In the genomic region with DNA sequence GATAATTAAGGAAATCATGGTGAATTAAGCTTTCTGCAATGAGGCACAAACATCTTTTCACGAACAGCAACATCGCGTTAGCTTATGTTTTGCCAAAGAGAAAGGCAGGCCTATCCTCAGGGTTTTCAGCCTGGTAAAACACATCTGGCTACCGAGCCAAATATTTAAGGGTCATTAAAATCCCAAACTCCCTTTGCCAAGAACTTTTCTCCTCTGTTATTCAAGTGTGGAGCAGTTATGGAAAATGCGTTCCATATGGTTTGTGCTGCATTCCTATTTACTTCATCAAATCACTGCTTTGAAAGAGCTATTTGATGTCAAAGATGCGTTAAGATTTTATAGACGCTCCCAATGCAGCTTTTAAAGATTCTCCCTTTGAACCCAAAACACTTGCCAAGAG, we compare ENCODE assay signal across 28 cellular contexts.
DNase-seq lines count a peak whose midpoint lies in the region; ATAC-seq, FAIRE-seq and TF ChIP-seq lines count a peak whose summit lies in the region.
"Had no signal": no experiment of that assay in that cellular context is flagged by ENCODE, and none has a peak within 500 bp of the region (broad histone marks: within the 10 kb centered on the region; RNA-seq: fewer than 3 reads in every experiment).

No MANE protein-coding gene starts in this region.

- no peaks in the 10 kb centered on the region for H4K20me1 ChIP-seq in hepatocyte (ENCODE audit: insufficient read depth, poor library complexity, severe bottlenecking)

- no peak overlapping the region for H2AFZ ChIP-seq in hepatocyte

- H3K4me3 ChIP-seq in HFF-Myc (replicated peaks; ENCODE audit: low read depth, low read length) (no peak overlapping the region), bronchial epithelial cell (ENCODE audit: low read depth, low read length) (no peak overlapping the region), hepatocyte (no peak overlapping the region)
- H3K4me3 ChIP-seq: A549, ascending aorta, heart left ventricle, smooth muscle cell, uterus had no signal

- DNase-seq in AG08396 (ENCODE audit: low spot score) (peak; percentile 12), HFF-Myc (ENCODE audit: extremely low read depth, low read depth) (peak; percentile 89), bronchial epithelial cell (ENCODE audit: low read depth) (no peak), hepatocyte (ENCODE audit: low spot score) (peak; percentile 44), progenitor cell of endocrine pancreas (ENCODE audit: low spot score, unreplicated experiment) (no peak)
- no peak for DNase-seq in central memory CD4-positive, alpha-beta T cell
- no peak for DNase-seq in activated naive CD4-positive, alpha-beta T cell treated with anti-CD3 and anti-CD28 coated beads, Interleukin-2, amount 10 ng/mL, durations not matched to agents 7 days and 5 days
- DNase-seq: activated CD4-positive, alpha-beta T cell treated with anti-CD3 and anti-CD28 coated beads, Interleukin-2, amount 50 U/mL, for 4 hours; CD4-positive, CD25-positive, alpha-beta regulatory T cell; effector memory CD4-positive, alpha-beta T cell; heart left ventricle; KG1; left colon; naive thymus-derived CD4-positive, alpha-beta T cell; NCI-H1417 treated with DMSO at 0.1 percent for 48 hours; NCI-H2081 treated with DMSO at 0.1 percent for 48 hours; PC-3; SIG-M5; stimulated activated CD4-positive, alpha-beta T cell treated with anti-CD3 and anti-CD28 coated beads, Interleukin-2, amount 100 ng/mL, for 24 hours; uterus had no signal

- no peaks in the 10 kb centered on the region for H3K27me3 Mint-ChIP-seq in activated naive CD4-positive, alpha-beta T cell treated with anti-CD3 and anti-CD28 coated beads, Interleukin-2, amount 10 ng/mL, durations not matched to agents 7 days and 5 days
- H3K27me3 Mint-ChIP-seq in progenitor cell of endocrine pancreas, result peaks cover 18% of the 10 kb centered on the region
- H3K27me3 Mint-ChIP-seq: CD4-positive, CD25-positive, alpha-beta regulatory T cell had no signal

- ATAC-seq in GM21576 (IDR thresholded peaks at IDR 0.05; ENCODE audit: unreplicated experiment), result no peak
- ATAC-seq: A549; heart left ventricle; left colon; naive thymus-derived CD4-positive, alpha-beta T cell; PC-3; WTC11 had no signal

- peak overlapping the region; percentile 82 for H3K27ac ChIP-seq in hepatocyte
- H3K27ac ChIP-seq: A549, ascending aorta, heart left ventricle, uterus had no signal

- no peak overlapping the region for H3K27ac Mint-ChIP-seq in activated naive CD4-positive, alpha-beta T cell treated with anti-CD3 and anti-CD28 coated beads, Interleukin-2, amount 10 ng/mL, durations not matched to agents 7 days and 5 days
- no peak overlapping the region for H3K27ac Mint-ChIP-seq in progenitor cell of endocrine pancreas
- H3K27ac Mint-ChIP-seq: activated naive CD4-positive, alpha-beta T cell treated with anti-CD3 and anti-CD28 coated beads, Interleukin-2, amount 50 U/mL, for 24 hours; CD4-positive, CD25-positive, alpha-beta regulatory T cell; naive thymus-derived CD4-positive, alpha-beta T cell; WTC11 had no signal

- H3K36me3 ChIP-seq in bronchial epithelial cell (ENCODE audit: control insufficient read depth, insufficient read depth, low read length), result no peaks in the 10 kb centered on the region
- no peaks in the 10 kb centered on the region for H3K36me3 ChIP-seq in hepatocyte (replicated peaks; ENCODE audit: insufficient read depth, low read depth)
- H3K36me3 ChIP-seq: ascending aorta, heart left ventricle, uterus had no signal

- H3K9me2 ChIP-seq in hepatocyte (replicated peaks; ENCODE audit: insufficient read depth), result no peaks in the 10 kb centered on the region

- H3K4me2 ChIP-seq in hepatocyte, result peak overlapping the region; percentile 49
- H3K4me2 ChIP-seq: A549, smooth muscle cell had no signal

- no peaks in the 10 kb centered on the region for H3K9me3 ChIP-seq in hepatocyte (ENCODE audit: low read depth)
- H3K9me3 ChIP-seq: A549, ascending aorta, heart left ventricle, uterus had no signal

- no peaks in the 10 kb centered on the region for H3K36me3 Mint-ChIP-seq in activated naive CD4-positive, alpha-beta T cell treated with anti-CD3 and anti-CD28 coated beads, Interleukin-2, amount 10 ng/mL, durations not matched to agents 7 days and 5 days
- no peaks in the 10 kb centered on the region for H3K36me3 Mint-ChIP-seq in progenitor cell of endocrine pancreas (ENCODE audit: insufficient read depth)
- H3K36me3 Mint-ChIP-seq: activated naive CD4-positive, alpha-beta T cell treated with anti-CD3 and anti-CD28 coated beads, Interleukin-2, amount 50 U/mL, for 24 hours; CD4-positive, CD25-positive, alpha-beta regulatory T cell; naive thymus-derived CD4-positive, alpha-beta T cell; WTC11 had no signal

- WGBS in hepatocyte (ENCODE audit: low lambda C conversion rate, missing lambda C conversion rate), result 54% methylated on average over 7 of the region's 7 CpGs

- no peak overlapping the region for H3K4me3 Mint-ChIP-seq in activated naive CD4-positive, alpha-beta T cell treated with anti-CD3 and anti-CD28 coated beads, Interleukin-2, amount 10 ng/mL, durations not matched to agents 7 days and 5 days
- H3K4me3 Mint-ChIP-seq in progenitor cell of endocrine pancreas (ENCODE audit: low read depth), result no peak overlapping the region
- H3K4me3 Mint-ChIP-seq: activated naive CD4-positive, alpha-beta T cell treated with anti-CD3 and anti-CD28 coated beads, Interleukin-2, amount 50 U/mL, for 24 hours; CD4-positive, CD25-positive, alpha-beta regulatory T cell; naive thymus-derived CD4-positive, alpha-beta T cell; WTC11 had no signal

- FAIRE-seq in bronchial epithelial cell (lab: Jason Lieb, UNC), result peak; percentile 32
- FAIRE-seq: A549, D721Med, HTR-8/SVneo had no signal

- TF ChIP-seq CTCF in HFF-Myc (IDR thresholded peaks at IDR 0.05; ENCODE audit: low read depth, low read length, missing control alignments), result no peak
- TF ChIP-seq CTCF in bronchial epithelial cell (IDR thresholded peaks at IDR 0.05; ENCODE audit: insufficient read depth, low read length, severe bottlenecking), result no peak
- TF ChIP-seq CTCF in hepatocyte (IDR thresholded peaks at IDR 0.05; ENCODE audit: poor library complexity), result no peak
- no peak for TF ChIP-seq CTCF in progenitor cell of endocrine pancreas (IDR thresholded peaks at IDR 0.05; ENCODE audit: unreplicated experiment)

- no peaks in the 10 kb centered on the region for H3K79me2 ChIP-seq in hepatocyte

- CTCF ChIA-PET in activated naive CD4-positive, alpha-beta T cell treated with anti-CD3 and anti-CD28 coated beads, Interleukin-2, amount 10 ng/mL, durations not matched to agents 7 days and 5 days (lab: Charles Lee), result no interaction called here

- H3K27me3 ChIP-seq in bronchial epithelial cell (ENCODE audit: control insufficient read depth, insufficient read depth, low read length) (no peaks in the 10 kb centered on the region), hepatocyte (no peaks in the 10 kb centered on the region)
- H3K27me3 ChIP-seq: ascending aorta, heart left ventricle, uterus had no signal

- no peaks in the 10 kb centered on the region for H3K4me1 ChIP-seq in hepatocyte (ENCODE audit: insufficient read depth)
- H3K4me1 ChIP-seq: A549, ascending aorta, heart left ventricle, uterus had no signal

- no peaks in the 10 kb centered on the region for H3K4me1 Mint-ChIP-seq in activated naive CD4-positive, alpha-beta T cell treated with anti-CD3 and anti-CD28 coated beads, Interleukin-2, amount 10 ng/mL, durations not matched to agents 7 days and 5 days
- no peaks in the 10 kb centered on the region for H3K4me1 Mint-ChIP-seq in progenitor cell of endocrine pancreas (ENCODE audit: low read depth)
- H3K4me1 Mint-ChIP-seq: activated naive CD4-positive, alpha-beta T cell treated with anti-CD3 and anti-CD28 coated beads, Interleukin-2, amount 50 U/mL, for 24 hours; CD4-positive, CD25-positive, alpha-beta regulatory T cell; naive thymus-derived CD4-positive, alpha-beta T cell had no signal

- H3K9me3 Mint-ChIP-seq in activated naive CD4-positive, alpha-beta T cell treated with anti-CD3 and anti-CD28 coated beads, Interleukin-2, amount 10 ng/mL, durations not matched to agents 7 days and 5 days, result no peaks in the 10 kb centered on the region
- H3K9me3 Mint-ChIP-seq in progenitor cell of endocrine pancreas (ENCODE audit: low read depth), result no peaks in the 10 kb centered on the region
- H3K9me3 Mint-ChIP-seq: activated naive CD4-positive, alpha-beta T cell treated with anti-CD3 and anti-CD28 coated beads, Interleukin-2, amount 50 U/mL, for 24 hours had no signal

Comparison
In these comparisons a context has a peak if more than half of its experiments do, and no peak if none do; other contexts are left out.
1. DNase-seq: peak in AG08396 (single experiment), HFF-Myc (single experiment) and hepatocyte (single experiment); none in bronchial epithelial cell (single experiment), central memory CD4-positive, alpha-beta T cell (single experiment), activated naive CD4-positive, alpha-beta T cell treated with anti-CD3 and anti-CD28 coated beads, Interleukin-2, amount 10 ng/mL, durations not matched to agents 7 days and 5 days (single experiment) and progenitor cell of endocrine pancreas (single experiment).